Comparison of ENCODE assay signal across 1 cellular context in the genomic region with DNA sequence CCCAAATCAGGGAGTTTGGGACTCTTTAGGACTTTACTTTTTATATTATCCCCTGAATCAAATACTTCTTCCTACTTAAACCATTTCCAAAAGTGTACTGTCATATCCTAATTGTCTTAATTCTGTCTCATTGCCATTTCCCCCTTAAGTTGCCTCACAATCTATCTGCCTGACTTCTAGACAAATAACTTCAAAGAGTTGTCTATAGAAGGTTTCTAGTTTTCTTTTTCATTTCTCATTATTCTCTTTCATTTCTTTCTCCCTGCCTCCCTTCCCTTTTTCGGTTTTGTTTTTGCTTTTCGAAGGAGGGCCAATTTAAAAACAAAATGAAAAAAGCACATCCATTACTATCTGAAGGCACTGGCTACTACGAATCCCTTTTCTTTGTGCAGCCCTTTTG.
TF ChIP-seq lines count a peak whose summit lies in the region.

No MANE protein-coding gene starts in this region.

TF ChIP-seq in GM12878, 131 proteins besides CTCF, POLR2A, EP300 and RAD21 (continued from another document):
- TF ChIP-seq CUX1 (IDR thresholded peaks at IDR 0.05; ENCODE audit: insufficient replicate concordance, low read depth, low read length), result no peak
